20 cellular contexts compared by ENCODE assay signal in genomic region chrX:12396584-12396983, GRCh38.
DNase-seq lines count a peak whose midpoint lies in the region; ATAC-seq, FAIRE-seq and TF ChIP-seq lines count a peak whose summit lies in the region.
"Had no signal": no experiment of that assay in that cellular context is flagged by ENCODE, and none has a peak within 500 bp of the region (broad histone marks: within the 10 kb centered on the region; RNA-seq: fewer than 3 reads in every experiment).

No MANE protein-coding gene starts in this region.

- no peak for TF ChIP-seq EP300 in A549 (IDR thresholded peaks at IDR 0.05)

- no peak overlapping the region for H3K27ac Mint-ChIP-seq in astrocyte (ENCODE audit: unreplicated experiment)
- H3K27ac Mint-ChIP-seq: B cell; CD4-positive, alpha-beta T cell; CD8-positive, alpha-beta T cell had no signal

- BruUV-seq in IMR-90 (replicated peaks; lab: Mats Ljungman, UMichigan): no TSS peak

- H3K4me3 Mint-ChIP-seq in astrocyte (ENCODE audit: unreplicated experiment): no peak overlapping the region
- H3K4me3 Mint-ChIP-seq: B cell; CD4-positive, alpha-beta T cell; CD8-positive, alpha-beta T cell had no signal

- dilution Hi-C loops in IMR-90 (cut with HindIII; ENCODE audit: low sequenced_read_pairs, unreplicated experiment): no loop called here

- no peak overlapping the region for H3K56ac ChIP-seq in IMR-90 (ENCODE audit: extremely low read depth, insufficient read depth, low read length)

- H4K20me1 ChIP-seq in IMR-90 (ENCODE audit: insufficient read depth, low read length): no peaks in the 10 kb centered on the region
- no peaks in the 10 kb centered on the region for H4K20me1 ChIP-seq in astrocyte (ENCODE audit: insufficient read depth, low read length)
- H4K20me1 ChIP-seq: BLaER1 treated with 17β-estradiol and CSF1 and Interleukin-3, amounts not matched to agents 10 nM and 100 nM had no signal

- no peak overlapping the region for H4K91ac ChIP-seq in IMR-90 (ENCODE audit: insufficient read depth, low read depth, low read length)

- H2BK5ac ChIP-seq in IMR-90 (ENCODE audit: low read depth, low read length, poor library complexity, severe bottlenecking): no peak overlapping the region

- FAIRE-seq in A549 (lab: Jason Lieb, UNC): peak; percentile 74
- peak; percentile 84 for FAIRE-seq in astrocyte (lab: Jason Lieb, UNC)
- FAIRE-seq: G401.6, GM12891, GM19239 had no signal

- H2BK120ac ChIP-seq in IMR-90 (ENCODE audit: low read depth, low read length): 0 out of 2 replicates have a peak overlapping the region, but pooled peaks have one; percentile 7

- no peak overlapping the region for H2BK15ac ChIP-seq in IMR-90 (ENCODE audit: low read depth, low read length)

- POLR2A ChIA-PET in A549 (lab: Yijun Ruan, JAX): no interaction called here
- POLR2A ChIA-PET in IMR-90 (lab: Charles Lee; ENCODE audit: unreplicated experiment): interaction anchor here (0.6 kb wide), 1 partner anchor 43 kb away, joined by 3 read pairs; no protein-coding TSS in a partner anchor

- no peak overlapping the region for H2AK5ac ChIP-seq in IMR-90 (ENCODE audit: low read depth, low read length)

- H3K36me3 Mint-ChIP-seq in astrocyte (ENCODE audit: low read depth, unreplicated experiment): no peaks in the 10 kb centered on the region
- H3K36me3 Mint-ChIP-seq: CD8-positive, alpha-beta T cell had no signal

- H3K4me1 Mint-ChIP-seq in astrocyte (ENCODE audit: low read depth, unreplicated experiment): no peaks in the 10 kb centered on the region
- H3K4me1 Mint-ChIP-seq: B cell had no signal

- no peak overlapping the region for H2AK9ac ChIP-seq in IMR-90 (replicated peaks; ENCODE audit: low read depth, low read length, poor library complexity)

- TF ChIP-seq POLR2A in A549 (IDR thresholded peaks at IDR 0.05; ENCODE audit: low read length): no peak
- TF ChIP-seq POLR2A in IMR-90 (IDR thresholded peaks at IDR 0.05; ENCODE audit: low read depth, low read length): no peak

- no peak overlapping the region for H3K18ac ChIP-seq in IMR-90 (ENCODE audit: low read depth, low read length)

- no peak overlapping the region for H4K8ac ChIP-seq in IMR-90 (ENCODE audit: low read depth in 2 of 2, low read length in 2 of 2)

- H2BK20ac ChIP-seq in IMR-90 (ENCODE audit: low read depth, low read length): no peak overlapping the region

- H3K9me3 Mint-ChIP-seq in astrocyte (ENCODE audit: unreplicated experiment): no peaks in the 10 kb centered on the region
- H3K9me3 Mint-ChIP-seq: CD4-positive, alpha-beta T cell had no signal

- H3K79me2 ChIP-seq in astrocyte (ENCODE audit: insufficient read depth, low read length): no peaks in the 10 kb centered on the region

- intact Hi-C loops in IMR-90 (cut with micrococcal nuclease): no loop called here

- no peak for DNase-seq in A549 (ENCODE audit: low read depth in 1 of 2, low spot score in 1 of 2)
- DNase-seq in IMR-90: no peak
- no peak for DNase-seq in astrocyte (ENCODE audit: low read depth)
- no peak for DNase-seq in activated CD8-positive, alpha-beta memory T cell treated with anti-CD3 and anti-CD28 coated beads, Interleukin-2, amount 50 U/mL, for 48 hours
- DNase-seq in DMS114 treated with DMSO at 0.1 percent for 48 hours (lab: John Stamatoyannopoulos, UW; ENCODE audit: unreplicated experiment): no peak
- no peak for DNase-seq in SJCRH30
- DNase-seq: 8988T; AML-193; CD4-positive, alpha-beta T cell; CD8-positive, alpha-beta T cell; COR-L47; DMS 273 treated with DMSO at 0.1 percent for 48 hours; DMS79 treated with DMSO at 0.1 percent for 48 hours; GF-D8 had no signal

- H3K36me3 ChIP-seq in IMR-90 (ENCODE audit: control insufficient read depth, insufficient read depth, low read length) (no peaks in the 10 kb centered on the region), astrocyte (ENCODE audit: insufficient read depth, low read length) (no peaks in the 10 kb centered on the region), SJCRH30 (no peaks in the 10 kb centered on the region)
- H3K36me3 ChIP-seq: BLaER1 treated with 17β-estradiol and CSF1 and Interleukin-3, amounts not matched to agents 10 nM and 100 nM had no signal

- H3K23ac ChIP-seq in IMR-90 (ENCODE audit: low read depth, low read length): no peak overlapping the region

- no peaks in the 10 kb centered on the region for H3K27me3 Mint-ChIP-seq in astrocyte (ENCODE audit: low read depth, unreplicated experiment)
- H3K27me3 Mint-ChIP-seq: B cell; CD4-positive, alpha-beta T cell had no signal

- H2AFZ ChIP-seq in IMR-90 (replicated peaks; ENCODE audit: low read length, poor library complexity): no peak overlapping the region
- H2AFZ ChIP-seq in astrocyte (ENCODE audit: low read depth, low read length): no peak overlapping the region

- no peak overlapping the region for H3K9ac ChIP-seq in IMR-90 (ENCODE audit: low read depth, low read length)
- no peak overlapping the region for H3K9ac ChIP-seq in astrocyte (ENCODE audit: low read length)
- H3K9ac ChIP-seq: BLaER1 treated with 17β-estradiol and CSF1 and Interleukin-3, amounts not matched to agents 10 nM and 100 nM had no signal

- no peak for TF ChIP-seq RAD21 in A549 (conservative IDR thresholded peaks at IDR 0.05 in 1 of 2, IDR thresholded peaks at IDR 0.05 in 1 of 2)
- TF ChIP-seq RAD21 in IMR-90 (IDR thresholded peaks at IDR 0.05; ENCODE audit: low read length): no peak

- no peak overlapping the region for H3K4ac ChIP-seq in IMR-90 (ENCODE audit: low read depth, low read length)

- no peak for TF ChIP-seq CTCF in A549 (IDR thresholded peaks at IDR 0.05)
- TF ChIP-seq CTCF in IMR-90 (conservative IDR thresholded peaks at IDR 0.05; ENCODE audit: low read depth, low read length): no peak
- no peak for TF ChIP-seq CTCF in astrocyte (IDR thresholded peaks at IDR 0.05; ENCODE audit: insufficient read depth, low read depth, low read length)

- ATAC-seq in A549 (no peak), IMR-90 (ENCODE audit: low read depth) (no peak; the same call in 1 of the 2 replicates)
- ATAC-seq: CD8-positive, alpha-beta T cell had no signal

- H3K79me1 ChIP-seq in IMR-90 (ENCODE audit: low read depth in 1 of 2, low read length in 2 of 2): no peaks in the 10 kb centered on the region

- H3K4me2 ChIP-seq in A549: no peak overlapping the region
- H3K4me2 ChIP-seq in IMR-90 (ENCODE audit: low read depth, low read length): no peak overlapping the region
- H3K4me2 ChIP-seq in astrocyte (ENCODE audit: low read length): no peak overlapping the region
- H3K4me2 ChIP-seq: BLaER1 treated with 17β-estradiol and CSF1 and Interleukin-3, amounts not matched to agents 10 nM and 100 nM had no signal

- no peaks in the 10 kb centered on the region for H3K27me3 ChIP-seq in IMR-90 (ENCODE audit: control insufficient read depth, insufficient read depth, low read length)
- H3K27me3 ChIP-seq in astrocyte (ENCODE audit: insufficient read depth, low read length): no peaks in the 10 kb centered on the region
- no peaks in the 10 kb centered on the region for H3K27me3 ChIP-seq in SJCRH30

- no peak overlapping the region for H4K5ac ChIP-seq in IMR-90 (ENCODE audit: low read depth, low read length)

- H3K14ac ChIP-seq in IMR-90 (replicated peaks; ENCODE audit: low read depth, low read length): no peak overlapping the region

- H3K4me3 ChIP-seq in A549: no peak overlapping the region
- no peak overlapping the region for H3K4me3 ChIP-seq in IMR-90 (ENCODE audit: insufficient read depth, low read depth, low read length)
- no peak overlapping the region for H3K4me3 ChIP-seq in astrocyte (ENCODE audit: insufficient read depth, low read depth, low read length)
- no peak overlapping the region for H3K4me3 ChIP-seq in SJCRH30
- H3K4me3 ChIP-seq: BLaER1 treated with 17β-estradiol and CSF1 and Interleukin-3, amounts not matched to agents 10 nM and 100 nM had no signal

- no peaks in the 10 kb centered on the region for H3K9me1 ChIP-seq in IMR-90 (ENCODE audit: insufficient read depth, low read length)

- CTCF ChIA-PET in A549 (lab: Yijun Ruan, JAX): no interaction called here
- CTCF ChIA-PET in IMR-90 (lab: Yijun Ruan, JAX): no interaction called here

- H3K9me3 ChIP-seq in A549 (no peaks in the 10 kb centered on the region), IMR-90 (ENCODE audit: control insufficient read depth, insufficient read depth, low read length) (no peaks in the 10 kb centered on the region), astrocyte (ENCODE audit: insufficient read depth, low read depth, low read length) (no peaks in the 10 kb centered on the region), SJCRH30 (replicated peaks) (no peaks in the 10 kb centered on the region)

- H3K4me1 ChIP-seq in A549: no peaks in the 10 kb centered on the region
- peaks cover 2% of the 10 kb centered on the region for H3K4me1 ChIP-seq in IMR-90 (ENCODE audit: control insufficient read depth, insufficient read depth, low read length)
- no peaks in the 10 kb centered on the region for H3K4me1 ChIP-seq in astrocyte (ENCODE audit: insufficient read depth, low read length)
- no peaks in the 10 kb centered on the region for H3K4me1 ChIP-seq in SJCRH30
- H3K4me1 ChIP-seq: BLaER1 treated with 17β-estradiol and CSF1 and Interleukin-3, amounts not matched to agents 10 nM and 100 nM had no signal

- H3K27ac ChIP-seq in A549 (no peak overlapping the region), IMR-90 (ENCODE audit: insufficient read depth, low read length) (no peak overlapping the region), astrocyte (ENCODE audit: low read depth, low read length) (no peak overlapping the region), SJCRH30 (no peak overlapping the region)
- H3K27ac ChIP-seq: BLaER1 treated with 17β-estradiol and CSF1 and Interleukin-3, amounts not matched to agents 10 nM and 100 nM; C4-2B had no signal

- in situ Hi-C loops in IMR-90 (cut with MboI; ENCODE audit: low sequenced_read_pairs): no loop called here

TF ChIP-seq in A549, 52 proteins besides CTCF, POLR2A, EP300 and RAD21:
- TF ChIP-seq HOXB13 (CRISPR knock-in tag; IDR thresholded peaks at IDR 0.05; ENCODE audit: low read depth): no peak
- peak; percentile 38 for TF ChIP-seq MAFK (IDR thresholded peaks at IDR 0.05; ENCODE audit: partially characterized antibody)

TF ChIP-seq in IMR-90, 13 proteins besides CTCF, POLR2A, EP300 and RAD21:
- TF ChIP-seq MAFK (IDR thresholded peaks at IDR 0.05; ENCODE audit: low read depth, low read length) (peak; percentile 67), RFX5 (IDR thresholded peaks at IDR 0.05; ENCODE audit: low read depth, low read length) (no peak)
